ENCODE assay signal across 8 cellular contexts in the genomic region with DNA sequence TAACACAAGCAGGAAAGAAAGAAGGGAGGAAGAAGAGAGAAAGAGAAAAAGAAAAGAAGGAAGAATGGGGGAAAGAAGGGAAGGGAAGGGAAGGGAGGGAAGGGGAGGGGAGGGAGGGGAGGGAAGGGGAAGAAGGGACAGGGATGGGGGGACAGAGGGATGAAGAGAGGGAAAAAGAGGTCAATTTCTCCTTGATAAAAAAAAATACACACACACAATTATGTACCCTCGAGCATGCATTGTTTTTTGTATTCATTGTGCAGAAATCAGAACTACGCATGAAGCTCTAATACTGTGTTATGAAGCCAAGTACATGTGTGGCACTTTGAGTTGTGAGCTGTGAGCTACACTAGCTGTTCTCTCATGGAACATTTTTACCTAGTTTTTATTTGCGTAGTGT.
"Had no signal": no experiment of that assay in that cellular context is flagged by ENCODE, and none has a peak within 500 bp of the region (broad histone marks: within the 10 kb centered on the region; RNA-seq: fewer than 3 reads in every experiment).

No MANE protein-coding gene starts in this region.

- ATAC-seq: GM12878 had no signal

- DNase-seq: GDM1, GF-D8 had no signal

- FAIRE-seq: G401.6, GM12878, GM12891, GM12892, GM18507, GM19239 had no signal

- H3K4me3 ChIP-seq: GM12878 had no signal
